1 cellular context compared by ENCODE assay signal in genomic region chr6:166999845-167000253, GRCh38.
A peak's percentile ranks its signal among the peaks of the same experiment; 100 is the strongest.
TF ChIP-seq lines count a peak whose summit lies in the region.

No MANE protein-coding gene starts in this region.

TF ChIP-seq in K562, 482 proteins besides CTCF, POLR2A, EP300 and RAD21 (continued from another document):
- 0 out of 4 replicates have a peak, but pooled peaks of 1 of the 2 experiments have one; percentile 6 for TF ChIP-seq ZNF639 (CRISPR knock-in tag; conservative IDR thresholded peaks at IDR 0.05 in 1 of 2, IDR thresholded peaks at IDR 0.05 in 1 of 2)
- peak; percentile 6; the same call in 1 of the 2 replicates for TF ChIP-seq ATF6 (CRISPR knock-in tag; IDR thresholded peaks at IDR 0.05)
- TF ChIP-seq E2F6 (IDR thresholded peaks at IDR 0.05; ENCODE audit: borderline replicate concordance in 1 of 2, extremely low read depth in 1 of 2, insufficient read depth in 1 of 2, insufficient read length in 1 of 2, low read depth in 1 of 2, low read length in 1 of 2, poor library complexity in 1 of 2, severe bottlenecking in 1 of 2): peak in 1 of 2 experiments; percentile 50
- no peak for TF ChIP-seq ZBED1 (IDR thresholded peaks at IDR 0.05)
- peak; percentile 40; the same call in 1 of the 2 replicates for TF ChIP-seq ZBTB40 (IDR thresholded peaks at IDR 0.05)
- no peak for TF ChIP-seq ZBTB40 (CRISPR knock-in tag; IDR thresholded peaks at IDR 0.05)
TF ChIP-seq in K562: peak in this region for 10.
